Comparison of ENCODE assay signal across 2 cellular contexts in the genomic region with DNA sequence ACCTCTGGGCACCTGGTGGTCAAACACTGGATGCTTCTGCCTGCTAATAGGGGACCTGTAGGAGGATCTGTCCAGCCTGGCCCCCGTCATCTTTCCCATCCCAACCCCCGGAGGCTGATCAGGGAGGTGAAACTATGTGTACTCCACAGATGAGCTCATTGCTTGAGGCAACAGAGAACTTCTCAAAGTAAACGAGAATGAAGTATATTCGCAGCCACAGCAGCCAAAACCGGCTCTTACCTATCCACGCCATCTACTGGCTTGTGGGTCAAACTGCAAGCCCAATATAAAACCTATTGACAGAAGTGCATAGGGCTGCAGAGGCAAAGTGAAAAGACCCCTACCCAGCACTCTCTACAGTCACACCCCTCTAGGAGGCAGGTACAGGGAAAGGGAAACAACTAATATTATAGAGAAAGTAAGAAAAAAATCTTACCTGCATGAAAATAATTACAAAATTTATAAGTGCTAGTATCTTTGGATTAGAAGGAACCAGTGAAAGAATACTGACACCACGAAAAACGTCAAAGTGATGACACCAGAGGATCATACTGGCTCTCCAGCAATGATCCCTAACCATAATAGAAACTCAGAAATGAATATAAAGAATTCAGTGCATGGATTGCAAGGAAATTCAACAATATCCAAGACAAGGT.
TF ChIP-seq lines count a peak whose summit lies in the region.

No MANE protein-coding gene starts in this region.

TF ChIP-seq in IMR-90, 13 proteins besides CTCF, POLR2A, EP300 and RAD21:
- no peak for TF ChIP-seq CHD1 (IDR thresholded peaks at IDR 0.05; ENCODE audit: low read depth, low read length)
- TF ChIP-seq, protein P1, sequence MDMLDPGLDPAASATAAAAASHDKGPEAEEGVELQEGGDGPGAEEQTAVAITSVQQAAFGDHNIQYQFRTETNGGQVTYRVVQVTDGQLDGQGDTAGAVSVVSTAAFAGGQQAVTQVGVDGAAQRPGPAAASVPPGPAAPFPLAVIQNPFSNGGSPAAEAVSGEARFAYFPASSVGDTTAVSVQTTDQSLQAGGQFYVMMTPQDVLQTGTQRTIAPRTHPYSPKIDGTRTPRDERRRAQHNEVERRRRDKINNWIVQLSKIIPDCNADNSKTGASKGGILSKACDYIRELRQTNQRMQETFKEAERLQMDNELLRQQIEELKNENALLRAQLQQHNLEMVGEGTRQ (IDR thresholded peaks at IDR 0.05; ENCODE audit: low read depth, low read length) = no peak
- TF ChIP-seq MXI1 (IDR thresholded peaks at IDR 0.05; ENCODE audit: borderline replicate concordance, low read depth, low read length) = no peak
- TF ChIP-seq BHLHE40 (IDR thresholded peaks at IDR 0.05; ENCODE audit: low read depth, low read length) = no peak
- TF ChIP-seq SMC3 (IDR thresholded peaks at IDR 0.05; ENCODE audit: low read depth, low read length) = no peak
- no peak for TF ChIP-seq MAZ (IDR thresholded peaks at IDR 0.05; ENCODE audit: borderline replicate concordance, low read depth, low read length)
- TF ChIP-seq RCOR1 (IDR thresholded peaks at IDR 0.05; ENCODE audit: insufficient replicate concordance, low read length) = no peak
- TF ChIP-seq MAFK (IDR thresholded peaks at IDR 0.05; ENCODE audit: low read depth, low read length) = no peak
- TF ChIP-seq RFX5 (IDR thresholded peaks at IDR 0.05; ENCODE audit: low read depth, low read length) = no peak
- TF ChIP-seq NFE2L2 (IDR thresholded peaks at IDR 0.05; ENCODE audit: low read depth, low read length) = no peak
- TF ChIP-seq, protein P2, sequence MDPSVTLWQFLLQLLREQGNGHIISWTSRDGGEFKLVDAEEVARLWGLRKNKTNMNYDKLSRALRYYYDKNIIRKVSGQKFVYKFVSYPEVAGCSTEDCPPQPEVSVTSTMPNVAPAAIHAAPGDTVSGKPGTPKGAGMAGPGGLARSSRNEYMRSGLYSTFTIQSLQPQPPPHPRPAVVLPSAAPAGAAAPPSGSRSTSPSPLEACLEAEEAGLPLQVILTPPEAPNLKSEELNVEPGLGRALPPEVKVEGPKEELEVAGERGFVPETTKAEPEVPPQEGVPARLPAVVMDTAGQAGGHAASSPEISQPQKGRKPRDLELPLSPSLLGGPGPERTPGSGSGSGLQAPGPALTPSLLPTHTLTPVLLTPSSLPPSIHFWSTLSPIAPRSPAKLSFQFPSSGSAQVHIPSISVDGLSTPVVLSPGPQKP (IDR thresholded peaks at IDR 0.05; ENCODE audit: borderline replicate concordance, low read depth, low read length) = no peak
- TF ChIP-seq FOS (IDR thresholded peaks at IDR 0.05; ENCODE audit: low read depth, low read length) = no peak
- no peak for TF ChIP-seq CEBPB (IDR thresholded peaks at IDR 0.05; ENCODE audit: low read depth, low read length)

TF ChIP-seq in neural cell, 6 proteins besides CTCF, POLR2A, EP300 and RAD21:
- TF ChIP-seq, protein P3, sequence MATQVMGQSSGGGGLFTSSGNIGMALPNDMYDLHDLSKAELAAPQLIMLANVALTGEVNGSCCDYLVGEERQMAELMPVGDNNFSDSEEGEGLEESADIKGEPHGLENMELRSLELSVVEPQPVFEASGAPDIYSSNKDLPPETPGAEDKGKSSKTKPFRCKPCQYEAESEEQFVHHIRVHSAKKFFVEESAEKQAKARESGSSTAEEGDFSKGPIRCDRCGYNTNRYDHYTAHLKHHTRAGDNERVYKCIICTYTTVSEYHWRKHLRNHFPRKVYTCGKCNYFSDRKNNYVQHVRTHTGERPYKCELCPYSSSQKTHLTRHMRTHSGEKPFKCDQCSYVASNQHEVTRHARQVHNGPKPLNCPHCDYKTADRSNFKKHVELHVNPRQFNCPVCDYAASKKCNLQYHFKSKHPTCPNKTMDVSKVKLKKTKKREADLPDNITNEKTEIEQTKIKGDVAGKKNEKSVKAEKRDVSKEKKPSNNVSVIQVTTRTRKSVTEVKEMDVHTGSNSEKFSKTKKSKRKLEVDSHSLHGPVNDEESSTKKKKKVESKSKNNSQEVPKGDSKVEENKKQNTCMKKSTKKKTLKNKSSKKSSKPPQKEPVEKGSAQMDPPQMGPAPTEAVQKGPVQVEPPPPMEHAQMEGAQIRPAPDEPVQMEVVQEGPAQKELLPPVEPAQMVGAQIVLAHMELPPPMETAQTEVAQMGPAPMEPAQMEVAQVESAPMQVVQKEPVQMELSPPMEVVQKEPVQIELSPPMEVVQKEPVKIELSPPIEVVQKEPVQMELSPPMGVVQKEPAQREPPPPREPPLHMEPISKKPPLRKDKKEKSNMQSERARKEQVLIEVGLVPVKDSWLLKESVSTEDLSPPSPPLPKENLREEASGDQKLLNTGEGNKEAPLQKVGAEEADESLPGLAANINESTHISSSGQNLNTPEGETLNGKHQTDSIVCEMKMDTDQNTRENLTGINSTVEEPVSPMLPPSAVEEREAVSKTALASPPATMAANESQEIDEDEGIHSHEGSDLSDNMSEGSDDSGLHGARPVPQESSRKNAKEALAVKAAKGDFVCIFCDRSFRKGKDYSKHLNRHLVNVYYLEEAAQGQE (IDR thresholded peaks at IDR 0.05; ENCODE audit: borderline replicate concordance) = no peak
- peak; percentile 60 for TF ChIP-seq SMC3 (conservative IDR thresholded peaks at IDR 0.05; ENCODE audit: poor library complexity)
TF ChIP-seq in neural cell: peak in this region for 1.
